Comparison of ENCODE assay signal across 18 cellular contexts in the genomic region with DNA sequence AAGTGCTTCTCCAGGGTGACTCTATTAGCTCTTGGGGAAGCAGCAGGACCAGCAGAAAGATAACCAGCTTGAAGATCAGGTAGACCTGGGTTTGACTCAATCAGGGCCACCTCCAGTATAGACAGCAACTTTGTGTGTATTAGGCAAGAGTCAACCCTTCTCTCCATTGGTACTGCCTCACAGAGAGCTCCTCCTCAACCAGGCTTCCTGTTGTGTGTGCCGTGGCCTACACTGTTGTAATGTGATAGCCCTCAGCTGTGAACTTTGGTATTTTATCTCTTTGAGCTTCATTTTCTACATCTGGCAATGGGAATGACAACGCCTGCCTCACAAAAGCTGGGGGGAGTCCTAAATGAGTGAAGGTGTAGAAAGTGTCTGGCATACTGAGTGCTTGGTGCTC. TPM values are rescaled to one million over a fixed set of nuclear protein-coding genes. Genes with fewer than 3 reads are reported as not detected.
A peak's percentile ranks its signal among the peaks of the same experiment; 100 is the strongest.
DNase-seq lines count a peak whose midpoint lies in the region; ATAC-seq, FAIRE-seq and TF ChIP-seq lines count a peak whose summit lies in the region.
"Had no signal": no experiment of that assay in that cellular context is flagged by ENCODE, and none has a peak within 500 bp of the region (broad histone marks: within the 10 kb centered on the region; RNA-seq: fewer than 3 reads in every experiment).

No MANE protein-coding gene starts in this region.

- ATAC-seq in IMR-90 (ENCODE audit: low read depth): no peak
- peak; percentile 97 for ATAC-seq in HepG2
- no peak for ATAC-seq in HG02885 (IDR thresholded peaks at IDR 0.05; ENCODE audit: poor library complexity, unreplicated experiment)
- ATAC-seq: CD8-positive, alpha-beta T cell; stimulated activated effector memory CD8-positive, alpha-beta T cell treated with anti-CD3 and anti-CD28 coated beads, Interleukin-12 subunit alpha, Interleukin-12 subunit beta, amount 100 ng/mL, for 72 hours; T-helper 17 cell had no signal

- H3K18ac ChIP-seq in IMR-90 (ENCODE audit: low read depth, low read length): peak overlapping the region; percentile 28; the same call in 1 of the 2 replicates

- no peak for TF ChIP-seq POLR2A in IMR-90 (IDR thresholded peaks at IDR 0.05; ENCODE audit: low read depth, low read length)
- no peak for TF ChIP-seq POLR2A in HepG2 (IDR thresholded peaks at IDR 0.05; ENCODE audit: insufficient read depth in 1 of 2, low read depth in 2 of 2, low read length in 2 of 2)

- peak overlapping the region; percentile 72 for H2BK20ac ChIP-seq in IMR-90 (ENCODE audit: low read depth, low read length)

- intact Hi-C loops in A673 (cut with micrococcal nuclease; ENCODE audit: unreplicated experiment): no loop called here
- intact Hi-C loops in IMR-90 (cut with micrococcal nuclease): no loop called here
- intact Hi-C loops in HepG2 (cut with micrococcal nuclease; ENCODE audit: unreplicated experiment): no loop called here

- peak overlapping the region; percentile 52 for H4K5ac ChIP-seq in IMR-90 (ENCODE audit: low read depth, low read length)

- H2AK5ac ChIP-seq in IMR-90 (ENCODE audit: low read depth, low read length): peak overlapping the region; percentile 72

- TF ChIP-seq EP300 in HepG2 (IDR thresholded peaks at IDR 0.05; ENCODE audit: low read depth in 2 of 2, low read length in 2 of 2) (no peak), HepG2 (CRISPR knock-in tag; IDR thresholded peaks at IDR 0.05; ENCODE audit: borderline replicate concordance) (no peak)

- H3K56ac ChIP-seq in IMR-90 (ENCODE audit: extremely low read depth, insufficient read depth, low read length): no peak overlapping the region

- in situ Hi-C loops in IMR-90 (cut with MboI; ENCODE audit: low sequenced_read_pairs): no loop called here
- in situ Hi-C loops in HepG2 (cut with HindIII; ENCODE audit: extremely low pct_ligation_motif_present, low pct_unique_long_range_greater_than_20kb): no loop called here

- no peaks in the 10 kb centered on the region for H3K9me3 ChIP-seq in A673 (ENCODE audit: low read depth, low read length, poor library complexity, severe bottlenecking)
- H3K9me3 ChIP-seq in IMR-90 (ENCODE audit: control insufficient read depth, insufficient read depth, low read length): peaks cover 8% of the 10 kb centered on the region
- H3K9me3 ChIP-seq in HepG2 (ENCODE audit: low read length): no peaks in the 10 kb centered on the region
- H3K9me3 ChIP-seq: colonic mucosa, neutrophil had no signal

- 0 out of 2 replicates have a peak overlapping the region, but pooled peaks have one; percentile 12 for H3K23ac ChIP-seq in IMR-90 (ENCODE audit: low read depth, low read length)

- no peak overlapping the region; a peak in 1 of 4 replicates for H4K8ac ChIP-seq in IMR-90 (ENCODE audit: low read depth in 2 of 2, low read length in 2 of 2)

- H4K91ac ChIP-seq in IMR-90 (ENCODE audit: insufficient read depth, low read depth, low read length): peak overlapping the region; percentile 33; the same call in 1 of the 2 replicates

- H3K36me3 ChIP-seq in A673 (ENCODE audit: insufficient read depth, low read length, poor library complexity, severe bottlenecking) (no peaks in the 10 kb centered on the region), IMR-90 (ENCODE audit: control insufficient read depth, insufficient read depth, low read length) (no peaks in the 10 kb centered on the region), HepG2 (replicated peaks in 1 of 2; ENCODE audit: control insufficient read depth in 1 of 2, insufficient read depth in 2 of 2, low read length in 2 of 2) (no peaks in the 10 kb centered on the region)
- H3K36me3 ChIP-seq: colonic mucosa, neutrophil had no signal

- TF ChIP-seq RAD21 in IMR-90 (IDR thresholded peaks at IDR 0.05; ENCODE audit: low read length): no peak
- no peak for TF ChIP-seq RAD21 in HepG2 (CRISPR knock-in tag; IDR thresholded peaks at IDR 0.05)

- H3K27me3 ChIP-seq in A673 (replicated peaks; ENCODE audit: insufficient read depth, low read depth, low read length, poor library complexity) (no peaks in the 10 kb centered on the region), IMR-90 (ENCODE audit: control insufficient read depth, insufficient read depth, low read length) (no peaks in the 10 kb centered on the region), HepG2 (ENCODE audit: control insufficient read depth in 1 of 2, insufficient read depth in 2 of 2, low read length in 2 of 2) (no peaks in the 10 kb centered on the region)
- H3K27me3 ChIP-seq: colonic mucosa had no signal

- H2BK120ac ChIP-seq in IMR-90 (ENCODE audit: low read depth, low read length): peak overlapping the region; percentile 62

- no peaks in the 10 kb centered on the region for H3K79me1 ChIP-seq in IMR-90 (ENCODE audit: low read depth in 1 of 2, low read length in 2 of 2)

- no peak overlapping the region for H2AFZ ChIP-seq in IMR-90 (replicated peaks; ENCODE audit: low read length, poor library complexity)
- H2AFZ ChIP-seq in HepG2 (ENCODE audit: low read length): no peak overlapping the region

- H3K9ac ChIP-seq in IMR-90 (ENCODE audit: low read depth, low read length) (no peak overlapping the region), HepG2 (ENCODE audit: insufficient read depth, low read depth, low read length) (no peak overlapping the region)

- CTCF ChIA-PET in A673 (lab: Charles Lee) (no interaction called here), IMR-90 (lab: Yijun Ruan, JAX) (interaction anchor here (1.6 kb wide), 1 partner anchor 31 kb away, joined by 5 read pairs; no protein-coding TSS in a partner anchor), HepG2 (lab: Yijun Ruan, JAX; ENCODE audit: low intra/inter-chr PET ratio, low total read pairs) (no interaction called here)

- H3K4me3 ChIP-seq in A673 (ENCODE audit: low read depth, low read length, poor library complexity, severe bottlenecking): no peak overlapping the region
- no peak overlapping the region for H3K4me3 ChIP-seq in IMR-90 (ENCODE audit: insufficient read depth, low read depth, low read length)
- H3K4me3 ChIP-seq in HepG2 (replicated peaks in 1 of 3; ENCODE audit: insufficient read depth in 1 of 3, low read depth in 2 of 3, low read length in 3 of 3): peak overlapping the region in 1 of 3 experiments; percentile 6; a peak in 1 of 6 replicates
- H3K4me3 ChIP-seq: colonic mucosa had no signal

- DNase-seq in A673 (ENCODE audit: low spot score) (peak; percentile 25), IMR-90 (no peak), RPMI7951 (ENCODE audit: low read depth) (peak; percentile 21), HepG2 (ENCODE audit: low spot score) (peak; percentile 79), retina (no peak), NCI-H2196 (lab: John Stamatoyannopoulos, UW; ENCODE audit: unreplicated experiment) (no peak), NCI-H2227 treated with DMSO at 0.1 percent for 48 hours (lab: John Stamatoyannopoulos, UW) (no peak)
- DNase-seq: activated CD4-positive, alpha-beta memory T cell treated with anti-CD3 and anti-CD28 coated beads, Interleukin-2, amount 10 ng/mL, durations not matched to agents 7 days and 5 days; activated T-cell treated with anti-CD3 and anti-CD28 coated beads, Interleukin-2, amount 50 U/mL, for 24 hours; CD8-positive, alpha-beta T cell; colonic mucosa; H9; NCI-H1436 treated with DMSO at 0.1 percent for 48 hours; Right ventricle myocardium superior; T-helper 17 cell had no signal

- H3K4me1 ChIP-seq in A673 (ENCODE audit: insufficient read depth, low read length, poor library complexity, severe bottlenecking): peaks cover 6% of the 10 kb centered on the region
- peaks cover 10% of the 10 kb centered on the region for H3K4me1 ChIP-seq in IMR-90 (ENCODE audit: control insufficient read depth, insufficient read depth, low read length)
- H3K4me1 ChIP-seq in HepG2 (ENCODE audit: insufficient read depth, low read length): peaks cover 51% of the 10 kb centered on the region
- H3K4me1 ChIP-seq: colonic mucosa had no signal

- POLR2A ChIA-PET in A673 (lab: Charles Lee; ENCODE audit: low non-redundant PET) (no interaction called here), IMR-90 (lab: Charles Lee; ENCODE audit: unreplicated experiment) (no interaction called here), HepG2 (lab: Yijun Ruan, JAX) (interaction anchor here (1.6 kb wide), 1 partner anchor 10 kb away, joined by 12 read pairs; no protein-coding TSS in a partner anchor)

- no peak overlapping the region for H2AK9ac ChIP-seq in IMR-90 (replicated peaks; ENCODE audit: low read depth, low read length, poor library complexity)

- H4K20me1 ChIP-seq in IMR-90 (ENCODE audit: insufficient read depth, low read length) (no peaks in the 10 kb centered on the region), HepG2 (ENCODE audit: insufficient read depth, low read length) (no peaks in the 10 kb centered on the region)

- no peaks in the 10 kb centered on the region for H3K79me2 ChIP-seq in HepG2 (ENCODE audit: insufficient read depth, low read length)

- H3K27ac ChIP-seq in A673 (ENCODE audit: low read depth, low read length, poor library complexity, severe bottlenecking): no peak overlapping the region
- no peak overlapping the region for H3K27ac ChIP-seq in IMR-90 (ENCODE audit: insufficient read depth, low read length)
- H3K27ac ChIP-seq in HepG2 (ENCODE audit: extremely low read length, insufficient read depth, low read length): no peak overlapping the region
- H3K27ac ChIP-seq: colonic mucosa, neutrophil had no signal

- no CpG with 5 or more reads among the region's 2 CpGs for WGBS in IMR-90 (ENCODE audit: extremely low coverage in 2 of 2, insufficient read length in 1 of 2), 2 experiments
- WGBS in HepG2 (ENCODE audit: low lambda C conversion rate): 0% methylated on average over 2 of the region's 2 CpGs

- peaks cover 4% of the 10 kb centered on the region for H3K9me1 ChIP-seq in IMR-90 (ENCODE audit: insufficient read depth, low read length)

- peak; percentile 64 for FAIRE-seq in HepG2 (lab: Jason Lieb, UNC)

- no peak for TF ChIP-seq CTCF in A673 (conservative IDR thresholded peaks at IDR 0.05; ENCODE audit: low read depth, low read length)
- TF ChIP-seq CTCF in IMR-90 (conservative IDR thresholded peaks at IDR 0.05; ENCODE audit: low read depth, low read length): no peak
- TF ChIP-seq CTCF in HepG2 (CRISPR knock-in tag; IDR thresholded peaks at IDR 0.05): no peak

- no peak overlapping the region for H2BK5ac ChIP-seq in IMR-90 (ENCODE audit: low read depth, low read length, poor library complexity, severe bottlenecking)

- no TSS peak for BruUV-seq in A673 (replicated peaks; lab: Mats Ljungman, UMichigan)
- no TSS peak for BruUV-seq in IMR-90 (replicated peaks; lab: Mats Ljungman, UMichigan)
- no TSS peak for BruUV-seq in HepG2 (replicated peaks; lab: Mats Ljungman, UMichigan)

- H3K4me2 ChIP-seq in IMR-90 (ENCODE audit: low read depth, low read length): no peak overlapping the region
- H3K4me2 ChIP-seq in HepG2 (ENCODE audit: low read depth, low read length): peak overlapping the region; percentile 27

- H3K14ac ChIP-seq in IMR-90 (replicated peaks; ENCODE audit: low read depth, low read length): 0 out of 2 replicates have a peak overlapping the region, but pooled peaks have one; percentile 28

- peak overlapping the region; percentile 94; the same call in 2 of the 3 replicates for H2BK15ac ChIP-seq in IMR-90 (ENCODE audit: low read depth, low read length)

- H3K4ac ChIP-seq in IMR-90 (ENCODE audit: low read depth, low read length): peak overlapping the region; percentile 18

- dilution Hi-C loops in IMR-90 (cut with HindIII; ENCODE audit: low sequenced_read_pairs, unreplicated experiment): no loop called here

RNA-seq across cellular contexts. Expression of gene MAP3K20, which starts 17.0 kb away (rescaled TPM):
- total RNA-seq in A673 (2021) (40.0 and 43.7 TPM in 2 replicates), IMR-90 (2012; rRNA removed) (84.4 and 93.0 TPM in 2 replicates), HepG2 (2016; rRNA removed; fragmentation: Illumina TruSeq; extraction: Trizol) (13.5 and 19.8 TPM in 2 replicates)
- polyA plus RNA-seq in IMR-90 (2012; rRNA removed) (22.9 and 27.5 TPM in 2 replicates), HepG2 (2011; rRNA removed) (3.8 and 5.2 TPM in 2 replicates)
- 6.0 and 6.1 TPM in 2 replicates for polyA plus RNA-seq in IMR-90 (2012; cell fraction: cytosol; rRNA removed)
- polyA plus RNA-seq in IMR-90 (2012; cell fraction: nucleus; rRNA removed; ENCODE audit: low replicate concordance): 2.9 and 14.5 TPM in 2 replicates
- total RNA-seq in RPMI7951 (2014; rRNA removed; shearing (Covaris generic)): 37.8 and 46.0 TPM in 2 replicates
- 0.91 and 0.97 TPM in 2 replicates for total RNA-seq in HepG2 (2016; cell fraction: cytosol; rRNA removed; fragmentation: Illumina TruSeq; extraction: Trizol; ENCODE audit: low read depth)
- total RNA-seq in HepG2 (2016; cell fraction: insoluble cytoplasmic fraction; rRNA removed; fragmentation: Illumina TruSeq; extraction: Trizol): 12.6 and 19.5 TPM in 2 replicates
- total RNA-seq in HepG2 (2016; cell fraction: membrane; rRNA removed; fragmentation: Illumina TruSeq; extraction: Trizol): 5.3 and 5.9 TPM in 2 replicates
- 9.5 and 10.6 TPM in 2 replicates for total RNA-seq in HepG2 (2016; cell fraction: nucleus; rRNA removed; fragmentation: Illumina TruSeq; extraction: Trizol)
- polyA plus RNA-seq in HepG2 (2011; cell fraction: cytosol; rRNA removed): 3.0 and 4.0 TPM in 2 replicates
- polyA plus RNA-seq in HepG2 (2011; cell fraction: nucleus; rRNA removed): 2.1 TPM in 2 replicates
- polyA plus RNA-seq in HepG2 (2012): 4.8 and 7.8 TPM in 2 replicates
- 0.62 and 0.82 TPM in 2 replicates for polyA plus RNA-seq in HepG2 (2016; cell fraction: cytosol; fragmentation: Illumina TruSeq; extraction: Trizol; ENCODE audit: low read depth)
- 13.4 and 14.4 TPM in 2 replicates for polyA plus RNA-seq in HepG2 (2016; cell fraction: insoluble cytoplasmic fraction; fragmentation: Illumina TruSeq; extraction: Trizol; ENCODE audit: low read depth)
- polyA plus RNA-seq in HepG2 (2016; cell fraction: membrane; fragmentation: Illumina TruSeq; extraction: Trizol; ENCODE audit: low read depth): 2.1 and 2.3 TPM in 2 replicates
- 6.9 and 7.5 TPM in 2 replicates for polyA plus RNA-seq in HepG2 (2016; cell fraction: nucleus; fragmentation: Illumina TruSeq; extraction: Trizol; ENCODE audit: insufficient read depth, low read depth)
- polyA minus RNA-seq in HepG2 (2011; rRNA and poly(A)+ RNA removed; ENCODE audit: low replicate concordance): 6.7 and 16.9 TPM in 2 replicates
- polyA minus RNA-seq in HepG2 (2011; cell fraction: cytosol; rRNA and poly(A)+ RNA removed): 7.5 and 13.8 TPM in 2 replicates
- polyA minus RNA-seq in HepG2 (2011; cell fraction: nucleus; rRNA and poly(A)+ RNA removed): 12.4 and 13.6 TPM in 2 replicates

Comparison
In these comparisons a context has a peak if more than half of its experiments do, and no peak if none do; other contexts are left out.
1. DNase-seq: peak in A673 (single experiment), RPMI7951 (single experiment) and HepG2 (single experiment); none in IMR-90 (single experiment), retina (single experiment), NCI-H2196 (single experiment) and NCI-H2227 treated with DMSO at 0.1 percent for 48 hours (single experiment).